ENCODE assay signal across 19 cellular contexts in genomic region chr10:119217401-119217800, GRCh38. TPM values are rescaled to one million over a fixed set of nuclear protein-coding genes. Genes with fewer than 3 reads are reported as not detected.
DNase-seq lines count a peak whose midpoint lies in the region; ATAC-seq and TF ChIP-seq lines count a peak whose summit lies in the region.
"Had no signal": no experiment of that assay in that cellular context is flagged by ENCODE, and none has a peak within 500 bp of the region (broad histone marks: within the 10 kb centered on the region; RNA-seq: fewer than 3 reads in every experiment).

No MANE protein-coding gene starts in this region.

- no peak overlapping the region for H2AK5ac ChIP-seq in mesenchymal stem cell (ENCODE audit: low read length, severe bottlenecking)

- H3K9me3 ChIP-seq in T-helper 17 cell (ENCODE audit: control insufficient read depth, low read length, poor library complexity, severe bottlenecking) (no peaks in the 10 kb centered on the region), mesenchymal stem cell (ENCODE audit: control insufficient read depth, low read length) (no peaks in the 10 kb centered on the region), thoracic aorta (no peaks in the 10 kb centered on the region)
- H3K9me3 ChIP-seq: HAP-1 had no signal

- peak overlapping the region; percentile 21 for H4K91ac ChIP-seq in mesenchymal stem cell (ENCODE audit: low read length)

- peaks cover 0 to 2% of the 10 kb centered on the region in 2 experiments for H3K36me3 ChIP-seq in mesenchymal stem cell (ENCODE audit: control insufficient read depth in 1 of 2, insufficient read depth in 2 of 2, low read depth in 1 of 2, low read length in 2 of 2)
- no peaks in the 10 kb centered on the region for H3K36me3 ChIP-seq in thoracic aorta
- H3K36me3 ChIP-seq: HAP-1 had no signal

- H2BK5ac ChIP-seq in mesenchymal stem cell (ENCODE audit: low read depth, low read length, poor library complexity, severe bottlenecking): no peak overlapping the region

- H2BK120ac ChIP-seq in mesenchymal stem cell (ENCODE audit: low read depth, low read length): no peak overlapping the region

- H2BK15ac ChIP-seq in mesenchymal stem cell (ENCODE audit: low read depth, poor library complexity, severe bottlenecking): no peak overlapping the region

- H3K9me3 Mint-ChIP-seq in natural killer cell treated with Interleukin-12 subunit alpha and Interleukin-12 subunit beta and Interleukin-15 and Interleukin-18, amount 100 ng/mL, for 72 hours: no peaks in the 10 kb centered on the region
- H3K9me3 Mint-ChIP-seq: CD14-positive monocyte had no signal

- peak overlapping the region; percentile 17 to 48 for H3K4ac ChIP-seq in mesenchymal stem cell (ENCODE audit: low read depth in 1 of 2, low read length in 2 of 2)

- H3K18ac ChIP-seq in mesenchymal stem cell (ENCODE audit: low read depth in 1 of 2, low read length in 2 of 2): peak overlapping the region in 1 of 2 experiments; percentile 88

- WGBS in mesenchymal stem cell: 97% methylated on average over 8 of the region's 9 CpGs

- no peaks in the 10 kb centered on the region for H3K4me1 ChIP-seq in mesenchymal stem cell (ENCODE audit: control insufficient read depth, insufficient read depth, low read depth, low read length)
- peaks cover 48 to 99% of the 10 kb centered on the region in 2 donors for H3K4me1 ChIP-seq in thoracic aorta (ENCODE audit: control insufficient read depth in 1 of 2, low read depth in 2 of 2)

- H3K4me3 ChIP-seq in mesenchymal stem cell (ENCODE audit: insufficient read depth in 1 of 2, low read depth in 1 of 2, low read length in 2 of 2) (no peak overlapping the region), thoracic aorta (no peak overlapping the region)
- H3K4me3 ChIP-seq: HAP-1, K562 had no signal

- ATAC-seq in T-helper 17 cell: peak; percentile 34
- ATAC-seq in thoracic aorta (ENCODE audit: insufficient number of reproducible peaks, low FRiP score, low read depth): no peak
- ATAC-seq in natural killer cell treated with Interleukin-12 subunit alpha and Interleukin-12 subunit beta and Interleukin-15 and Interleukin-18, amount 100 ng/mL, for 72 hours: no peak
- no peak for ATAC-seq in HG03097 (IDR thresholded peaks at IDR 0.05; ENCODE audit: low FRiP score, unreplicated experiment)
- ATAC-seq: K562, PC-3 had no signal

- H3K27ac ChIP-seq in mesenchymal stem cell (ENCODE audit: low read length, poor library complexity, severe bottlenecking) (no peak overlapping the region), thoracic aorta (peak overlapping the region; percentile 8 to 81)
- H3K27ac ChIP-seq: RWPE1 had no signal

- peaks cover 10% of the 10 kb centered on the region for H3K4me1 Mint-ChIP-seq in T-helper 17 cell
- peaks cover 19 to 26% of the 10 kb centered on the region in 2 donors for H3K4me1 Mint-ChIP-seq in natural killer cell treated with Interleukin-12 subunit alpha and Interleukin-12 subunit beta and Interleukin-15 and Interleukin-18, amount 100 ng/mL, for 72 hours (ENCODE audit: low read depth in 2 of 2)

- H3K4me2 ChIP-seq in mesenchymal stem cell (ENCODE audit: low read length, poor library complexity, severe bottlenecking): no peak overlapping the region

- no peak overlapping the region for H3K23ac ChIP-seq in mesenchymal stem cell (ENCODE audit: low read length in 2 of 2)

- peak overlapping the region in 1 of 2 experiments; percentile 8 for H2BK12ac ChIP-seq in mesenchymal stem cell (ENCODE audit: low read length in 2 of 2)

- H3K79me1 ChIP-seq in mesenchymal stem cell (replicated peaks; ENCODE audit: low read length, poor library complexity, severe bottlenecking): peaks cover 23% of the 10 kb centered on the region

- no peak overlapping the region for H2AFZ ChIP-seq in mesenchymal stem cell (ENCODE audit: low read depth, low read length)

- peak overlapping the region; percentile 9 for H4K8ac ChIP-seq in mesenchymal stem cell (ENCODE audit: low read length)

- no peak for TF ChIP-seq CTCF in thoracic aorta (IDR thresholded peaks at IDR 0.05)

- no peak overlapping the region for H3K4me3 Mint-ChIP-seq in T-helper 17 cell
- no peak overlapping the region for H3K4me3 Mint-ChIP-seq in natural killer cell treated with Interleukin-12 subunit alpha and Interleukin-12 subunit beta and Interleukin-15 and Interleukin-18, amount 100 ng/mL, for 72 hours
- H3K4me3 Mint-ChIP-seq: CD14-positive monocyte had no signal

- H3K9ac ChIP-seq in mesenchymal stem cell (ENCODE audit: low read length): no peak overlapping the region

- H3K27me3 ChIP-seq in mesenchymal stem cell (ENCODE audit: control insufficient read depth in 1 of 2, insufficient read depth in 1 of 2, low read length in 2 of 2) (no peaks in the 10 kb centered on the region), thoracic aorta (replicated peaks; ENCODE audit: insufficient read depth) (no peaks in the 10 kb centered on the region)

- H3K27ac Mint-ChIP-seq in T-helper 17 cell: no peak overlapping the region
- no peak overlapping the region for H3K27ac Mint-ChIP-seq in natural killer cell treated with Interleukin-12 subunit alpha and Interleukin-12 subunit beta and Interleukin-15 and Interleukin-18, amount 100 ng/mL, for 72 hours

- H3K36me3 Mint-ChIP-seq in T-helper 17 cell (ENCODE audit: low read depth): no peaks in the 10 kb centered on the region
- H3K36me3 Mint-ChIP-seq in natural killer cell treated with Interleukin-12 subunit alpha and Interleukin-12 subunit beta and Interleukin-15 and Interleukin-18, amount 100 ng/mL, for 72 hours: no peaks in the 10 kb centered on the region

- H3K14ac ChIP-seq in mesenchymal stem cell (ENCODE audit: low read length in 2 of 2): no peak overlapping the region

- peak; percentile 23 to 64 for DNase-seq in NCI-H526 (lab: John Stamatoyannopoulos, UW)
- no peak for DNase-seq in NCI-H526 treated with DMSO at 0.1 percent for 48 hours (lab: John Stamatoyannopoulos, UW)
- DNase-seq in T-helper 17 cell: no peak
- DNase-seq in mesenchymal stem cell: no peak
- no peak for DNase-seq in thoracic aorta (ENCODE audit: low spot score)
- DNase-seq in HuH-7 (ENCODE audit: low spot score): no peak
- DNase-seq in natural killer cell treated with Interleukin-12 subunit alpha and Interleukin-12 subunit beta and Interleukin-15 and Interleukin-18, amount 100 ng/mL, for 72 hours (ENCODE audit: low spot score): no peak
- DNase-seq: 8988T, NCI-H1092 treated with DMSO at 0.1 percent for 48 hours, NCI-H146, NCI-H2081, NCI-H446 treated with DMSO at 0.1 percent for 48 hours, NCI-H82, PC-3 had no signal

- no peaks in the 10 kb centered on the region for H3K27me3 Mint-ChIP-seq in T-helper 17 cell
- no peaks in the 10 kb centered on the region for H3K27me3 Mint-ChIP-seq in natural killer cell treated with Interleukin-12 subunit alpha and Interleukin-12 subunit beta and Interleukin-15 and Interleukin-18, amount 100 ng/mL, for 72 hours

RNA-seq across cellular contexts. Expression of gene GRK5, which starts 10.0 kb away (rescaled TPM):
- total RNA-seq in T-helper 17 cell: 10 to 100 TPM; 13.9 to 28.5 TPM
- 56.5 TPM for polyA plus RNA-seq in mesenchymal stem cell (2013, experiment 1 of 2)
- 57.3 TPM for polyA plus RNA-seq in mesenchymal stem cell (2013, experiment 2 of 2)
- 10 to 100 TPM; 85.3 to 90.2 TPM for total RNA-seq in thoracic aorta
- total RNA-seq in natural killer cell treated with Interleukin-12 subunit alpha and Interleukin-12 subunit beta and Interleukin-15 and Interleukin-18, amount 100 ng/mL, for 72 hours: 10 to 100 TPM; 11.1 to 16.2 TPM

RNA-seq across cellular contexts. Expression of gene PRDX3, which starts 38.8 kb away (rescaled TPM):
- 10 to 100 TPM; 16.4 to 17.1 TPM for total RNA-seq in T-helper 17 cell
- 95.8 TPM for polyA plus RNA-seq in mesenchymal stem cell (2013, experiment 1 of 2)
- polyA plus RNA-seq in mesenchymal stem cell (2013, experiment 2 of 2): 97.4 TPM
- total RNA-seq in thoracic aorta: 10 to 100 TPM; 64.4 to 77.6 TPM
- 100 to 1,000 TPM; 137 to 144 TPM for total RNA-seq in natural killer cell treated with Interleukin-12 subunit alpha and Interleukin-12 subunit beta and Interleukin-15 and Interleukin-18, amount 100 ng/mL, for 72 hours

RNA-seq across cellular contexts. Expression of gene SFXN4, which starts 51.9 kb away (rescaled TPM):
- total RNA-seq in T-helper 17 cell (1 to 10 TPM; 8.3 to 9.5 TPM), thoracic aorta (10 to 100 TPM in 1 of 2 donors, 1 to 10 TPM in 1; 9.5 to 16.1 TPM)
- polyA plus RNA-seq in mesenchymal stem cell (2013, experiment 1 of 2): 14.4 TPM
- 17.1 TPM for polyA plus RNA-seq in mesenchymal stem cell (2013, experiment 2 of 2)
- total RNA-seq in natural killer cell treated with Interleukin-12 subunit alpha and Interleukin-12 subunit beta and Interleukin-15 and Interleukin-18, amount 100 ng/mL, for 72 hours: 10 to 100 TPM; 22.4 to 48.0 TPM

Comparison
In these comparisons a context has a peak if more than half of its experiments do, and no peak if none do; other contexts are left out.
1. DNase-seq: peak in NCI-H526 (2 of 2); none in NCI-H526 treated with DMSO at 0.1 percent for 48 hours (single experiment), T-helper 17 cell (0 of 3), mesenchymal stem cell (single experiment), thoracic aorta (single experiment), HuH-7 (single experiment) and natural killer cell treated with Interleukin-12 subunit alpha and Interleukin-12 subunit beta and Interleukin-15 and Interleukin-18, amount 100 ng/mL, for 72 hours (single experiment).